Comparison of ENCODE assay signal across 35 cellular contexts in the genomic region with DNA sequence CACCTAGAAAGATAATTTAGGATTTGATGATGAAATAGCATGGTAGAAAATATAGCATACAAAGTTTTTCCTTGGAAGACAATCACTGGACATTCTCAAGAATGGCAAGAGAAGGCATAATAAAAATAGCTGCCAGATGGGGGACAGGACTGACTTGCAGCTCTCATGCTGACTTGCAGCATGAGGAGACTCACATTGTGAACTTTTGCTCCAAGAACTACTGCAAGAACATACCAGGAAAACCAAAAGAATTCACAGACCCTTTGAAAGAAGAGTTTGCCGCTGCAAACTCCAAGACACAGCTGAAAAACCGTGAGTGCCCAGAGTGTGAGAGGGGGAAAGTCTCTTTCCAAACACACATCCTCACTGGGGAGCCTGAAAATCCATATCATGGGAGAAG. TPM values are rescaled to one million over a fixed set of nuclear protein-coding genes. Genes with fewer than 3 reads are reported as not detected.
DNase-seq lines count a peak whose midpoint lies in the region; TF ChIP-seq lines count a peak whose summit lies in the region.
"Had no signal": no experiment of that assay in that cellular context is flagged by ENCODE, and none has a peak within 500 bp of the region (broad histone marks: within the 10 kb centered on the region; RNA-seq: fewer than 3 reads in every experiment).

No MANE protein-coding gene starts in this region.

- no peaks in the 10 kb centered on the region for H3K4me1 ChIP-seq in adrenal gland (replicated peaks in 1 of 2)

- DNase-seq in AG09309 (ENCODE audit: low read depth) (peak; percentile 38), SK-N-MC (ENCODE audit: low read depth, low spot score) (no peak), fibroblast of gingiva (ENCODE audit: low read depth) (peak; percentile 7), middle frontal gyrus (ENCODE audit: extremely low spot score, low spot score) (peak; percentile 18), DMS153 treated with DMSO at 0.1 percent for 48 hours (lab: John Stamatoyannopoulos, UW; ENCODE audit: unreplicated experiment) (no peak), adrenal gland (no peak), caudate nucleus (lab: John Stamatoyannopoulos, UW) (no peak), HEK293T (ENCODE audit: extremely low spot score) (no peak)
- DNase-seq: 8988T; activated CD4-positive, alpha-beta T cell treated with anti-CD3 and anti-CD28 coated beads, Interleukin-2, amount 50 U/mL, for 4 hours; activated gamma-delta T cell treated with Interleukin-2 at 50 U/mL for 16 hours; activated T-cell treated with anti-CD3 and anti-CD28 coated beads, Interleukin-2, amount 50 U/mL, for 48 hours; CD8-positive, alpha-beta memory T cell; EL; H7; islet precursor cell; Karpas-422; left ventricle myocardium inferior; NCI-H1417; NCI-H2029; NCI-H524 treated with DMSO at 0.1 percent for 48 hours; OCI-M1; retina; spleen; stimulated activated CD4-positive, alpha-beta T cell treated with anti-CD3 and anti-CD28 coated beads, Interleukin-2, amount 100 ng/mL, for 24 hours; stimulated activated naive CD8-positive, alpha-beta T cell treated with anti-CD3 and anti-CD28 coated beads, Interleukin-15, amount 100 ng/mL, for 72 hours; T-helper 17 cell had no signal

- intact Hi-C loops in adrenal gland (cut with DNase I), result no loop called here

- POLR2A ChIA-PET in HEK293T (lab: Yijun Ruan, JAX), result no interaction called here

- H3K36me3 ChIP-seq in SK-N-MC (ENCODE audit: insufficient read depth, low read length), result no peaks in the 10 kb centered on the region
- no peaks in the 10 kb centered on the region for H3K36me3 ChIP-seq in adrenal gland (replicated peaks in 1 of 2)
- H3K36me3 ChIP-seq: left ventricle myocardium inferior, spleen, thoracic aorta had no signal

- no peak for TF ChIP-seq CTCF in AG09309 (IDR thresholded peaks at IDR 0.05; ENCODE audit: control insufficient read depth, insufficient read depth, low read depth, low read length, missing control alignments)
- TF ChIP-seq CTCF in adrenal gland (IDR thresholded peaks at IDR 0.05), result no peak

- CTCF ChIA-PET in HEK293T (lab: Yijun Ruan, JAX), result no interaction called here

- H3K4me3 ChIP-seq in AG09309 (ENCODE audit: control insufficient read depth, low read depth, low read length), result no peak overlapping the region
- H3K4me3 ChIP-seq in SK-N-MC, result peak overlapping the region; percentile 50
- H3K4me3 ChIP-seq in adrenal gland, result no peak overlapping the region
- H3K4me3 ChIP-seq: GM12878, left ventricle myocardium inferior, spleen, thoracic aorta had no signal

- 62 to 79% (median 74%) methylated on average over 2 of the region's 2 CpGs for WGBS in adrenal gland, 4 donors

- H3K27me3 ChIP-seq in adrenal gland, result no peaks in the 10 kb centered on the region

- no peaks in the 10 kb centered on the region for H3K9me3 ChIP-seq in SK-N-MC (ENCODE audit: low read depth, low read length)
- no peaks in the 10 kb centered on the region for H3K9me3 ChIP-seq in adrenal gland (replicated peaks in 1 of 3)
- H3K9me3 ChIP-seq: thoracic aorta had no signal

- peak overlapping the region; percentile 1; the same call in 1 of the 2 replicates for H3K27ac ChIP-seq in SK-N-MC
- no peak overlapping the region for H3K27ac ChIP-seq in adrenal gland
- no peak overlapping the region for H3K27ac ChIP-seq in caudate nucleus (ENCODE audit: low read depth, low read length)
- H3K27ac ChIP-seq: left ventricle myocardium inferior, spleen, thoracic aorta had no signal

- peak overlapping the region; percentile 37 for H3K9ac ChIP-seq in SK-N-MC (ENCODE audit: insufficient read length)

- no peak for TF ChIP-seq POLR2A in adrenal gland (IDR thresholded peaks at IDR 0.05)

TF ChIP-seq in HEK293T, 16 proteins besides CTCF, POLR2A, EP300 and RAD21:
- TF ChIP-seq, protein P1, sequence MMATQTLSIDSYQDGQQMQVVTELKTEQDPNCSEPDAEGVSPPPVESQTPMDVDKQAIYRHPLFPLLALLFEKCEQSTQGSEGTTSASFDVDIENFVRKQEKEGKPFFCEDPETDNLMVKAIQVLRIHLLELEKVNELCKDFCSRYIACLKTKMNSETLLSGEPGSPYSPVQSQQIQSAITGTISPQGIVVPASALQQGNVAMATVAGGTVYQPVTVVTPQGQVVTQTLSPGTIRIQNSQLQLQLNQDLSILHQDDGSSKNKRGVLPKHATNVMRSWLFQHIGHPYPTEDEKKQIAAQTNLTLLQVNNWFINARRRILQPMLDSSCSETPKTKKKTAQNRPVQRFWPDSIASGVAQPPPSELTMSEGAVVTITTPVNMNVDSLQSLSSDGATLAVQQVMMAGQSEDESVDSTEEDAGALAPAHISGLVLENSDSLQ (IDR thresholded peaks at IDR 0.05), result no peak
- no peak for TF ChIP-seq CTBP1 (IDR thresholded peaks at IDR 0.05; ENCODE audit: borderline replicate concordance)
- TF ChIP-seq L3MBTL2 (conservative IDR thresholded peaks at IDR 0.05), result no peak
- no peak for TF ChIP-seq ARNT (IDR thresholded peaks at IDR 0.05)
- TF ChIP-seq SP1 (IDR thresholded peaks at IDR 0.05), result no peak
- no peak for TF ChIP-seq SUZ12 (IDR thresholded peaks at IDR 0.05)
- no peak for TF ChIP-seq FOXA1 (IDR thresholded peaks at IDR 0.05)
- no peak for TF ChIP-seq BHLHE40 (IDR thresholded peaks at IDR 0.05; ENCODE audit: borderline replicate concordance)
- no peak for TF ChIP-seq NFRKB (IDR thresholded peaks at IDR 0.05)
- TF ChIP-seq ZNF384 (IDR thresholded peaks at IDR 0.05), result no peak
- no peak for TF ChIP-seq LEF1 (IDR thresholded peaks at IDR 0.05; ENCODE audit: borderline replicate concordance)
- TF ChIP-seq FOXM1 (IDR thresholded peaks at IDR 0.05; ENCODE audit: borderline replicate concordance), result no peak
- no peak for TF ChIP-seq HDGF (IDR thresholded peaks at IDR 0.05; ENCODE audit: borderline replicate concordance)
- TF ChIP-seq TARDBP (IDR thresholded peaks at IDR 0.05), result no peak
- no peak for TF ChIP-seq ELF4 (IDR thresholded peaks at IDR 0.05)

RNA-seq across cellular contexts. Expression of a gene that starts 47.0 kb away (rescaled TPM):
- total RNA-seq in adrenal gland, result not detected
- not detected for polyA plus RNA-seq in adrenal gland
- total RNA-seq: CD8-positive, alpha-beta memory T cell; endothelial cell of umbilical vein; GM12878; HepG2; left ventricle myocardium inferior; mesenteric fat pad; omental fat pad; Right ventricle myocardium inferior; spleen; T-helper 17 cell; thoracic aorta had no signal
- polyA plus RNA-seq: CD8-positive, alpha-beta memory T cell; endothelial cell of umbilical vein; GM12878; HepG2; spleen; urinary bladder had no signal

RNA-seq across cellular contexts. Expression of a gene that starts 52.0 kb away (rescaled TPM):
- total RNA-seq in adrenal gland, result 10 to 100 TPM; 14.4 to 39.6 (median 25.1) TPM
- 10 to 100 TPM in 2 of 3 donors, 1 to 10 TPM in 1; 9.5 to 16.8 (median 11.0) TPM for polyA plus RNA-seq in adrenal gland

RNA-seq across cellular contexts. Expression of a gene that starts 52.3 kb away (rescaled TPM):
- total RNA-seq in adrenal gland, result not detected
- polyA plus RNA-seq in adrenal gland, result not detected
- total RNA-seq: CD8-positive, alpha-beta memory T cell; endothelial cell of umbilical vein; GM12878; H7; left ventricle myocardium inferior; mesenteric fat pad; omental fat pad; Right ventricle myocardium inferior; spleen; T-helper 17 cell; thoracic aorta; urinary bladder had no signal
- polyA plus RNA-seq: CD8-positive, alpha-beta memory T cell; endothelial cell of umbilical vein; GM12878; spleen; urinary bladder had no signal

Comparison
In these comparisons a context has a peak if more than half of its experiments do, and no peak if none do; other contexts are left out.
1. DNase-seq: peak in AG09309 (single experiment), fibroblast of gingiva (single experiment) and middle frontal gyrus (single experiment); none in SK-N-MC (single experiment), DMS153 treated with DMSO at 0.1 percent for 48 hours (single experiment), adrenal gland (0 of 7), caudate nucleus (0 of 61) and HEK293T (single experiment).